1 cellular context compared by ENCODE assay signal in the genomic region with DNA sequence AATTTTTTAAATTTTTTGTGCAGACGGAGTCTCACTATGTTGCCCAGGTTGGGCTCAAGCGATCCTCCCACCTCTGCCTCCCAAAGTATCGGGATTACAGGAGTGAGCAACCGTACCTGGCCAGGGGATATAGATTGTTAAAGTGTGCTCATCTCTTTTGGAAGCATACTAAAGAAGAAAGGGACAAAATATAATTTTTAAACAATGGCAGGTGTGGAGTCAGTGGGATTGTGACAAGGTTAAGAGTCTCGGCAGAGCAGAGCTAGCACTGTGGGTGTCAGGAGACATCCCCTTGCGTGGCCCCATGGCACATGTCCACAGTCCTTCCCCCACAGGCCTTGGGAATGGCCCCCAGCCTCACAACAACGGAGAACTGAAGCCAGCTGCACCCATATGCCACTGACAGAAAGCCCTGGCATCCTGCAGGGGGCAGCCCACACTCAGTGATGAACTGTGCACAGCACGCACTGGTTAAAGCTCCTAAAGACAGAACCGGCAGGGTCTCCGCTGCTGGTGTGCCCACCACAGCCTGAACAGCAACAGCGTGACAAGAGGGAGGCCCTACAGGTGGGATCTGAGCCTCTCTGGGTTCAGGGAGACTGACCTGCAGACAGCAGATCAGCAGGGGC.
TF ChIP-seq lines count a peak whose summit lies in the region.

No MANE protein-coding gene starts in this region.

TF ChIP-seq in HCT116, 20 proteins besides CTCF, POLR2A, EP300 and RAD21 (continued from another document):
- TF ChIP-seq, protein P1, sequence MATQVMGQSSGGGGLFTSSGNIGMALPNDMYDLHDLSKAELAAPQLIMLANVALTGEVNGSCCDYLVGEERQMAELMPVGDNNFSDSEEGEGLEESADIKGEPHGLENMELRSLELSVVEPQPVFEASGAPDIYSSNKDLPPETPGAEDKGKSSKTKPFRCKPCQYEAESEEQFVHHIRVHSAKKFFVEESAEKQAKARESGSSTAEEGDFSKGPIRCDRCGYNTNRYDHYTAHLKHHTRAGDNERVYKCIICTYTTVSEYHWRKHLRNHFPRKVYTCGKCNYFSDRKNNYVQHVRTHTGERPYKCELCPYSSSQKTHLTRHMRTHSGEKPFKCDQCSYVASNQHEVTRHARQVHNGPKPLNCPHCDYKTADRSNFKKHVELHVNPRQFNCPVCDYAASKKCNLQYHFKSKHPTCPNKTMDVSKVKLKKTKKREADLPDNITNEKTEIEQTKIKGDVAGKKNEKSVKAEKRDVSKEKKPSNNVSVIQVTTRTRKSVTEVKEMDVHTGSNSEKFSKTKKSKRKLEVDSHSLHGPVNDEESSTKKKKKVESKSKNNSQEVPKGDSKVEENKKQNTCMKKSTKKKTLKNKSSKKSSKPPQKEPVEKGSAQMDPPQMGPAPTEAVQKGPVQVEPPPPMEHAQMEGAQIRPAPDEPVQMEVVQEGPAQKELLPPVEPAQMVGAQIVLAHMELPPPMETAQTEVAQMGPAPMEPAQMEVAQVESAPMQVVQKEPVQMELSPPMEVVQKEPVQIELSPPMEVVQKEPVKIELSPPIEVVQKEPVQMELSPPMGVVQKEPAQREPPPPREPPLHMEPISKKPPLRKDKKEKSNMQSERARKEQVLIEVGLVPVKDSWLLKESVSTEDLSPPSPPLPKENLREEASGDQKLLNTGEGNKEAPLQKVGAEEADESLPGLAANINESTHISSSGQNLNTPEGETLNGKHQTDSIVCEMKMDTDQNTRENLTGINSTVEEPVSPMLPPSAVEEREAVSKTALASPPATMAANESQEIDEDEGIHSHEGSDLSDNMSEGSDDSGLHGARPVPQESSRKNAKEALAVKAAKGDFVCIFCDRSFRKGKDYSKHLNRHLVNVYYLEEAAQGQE (IDR thresholded peaks at IDR 0.05; ENCODE audit: low read depth), result no peak
- TF ChIP-seq, protein P2, sequence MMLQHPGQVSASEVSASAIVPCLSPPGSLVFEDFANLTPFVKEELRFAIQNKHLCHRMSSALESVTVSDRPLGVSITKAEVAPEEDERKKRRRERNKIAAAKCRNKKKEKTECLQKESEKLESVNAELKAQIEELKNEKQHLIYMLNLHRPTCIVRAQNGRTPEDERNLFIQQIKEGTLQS (IDR thresholded peaks at IDR 0.05), result no peak
- no peak for TF ChIP-seq ZFX (IDR thresholded peaks at IDR 0.05)
- TF ChIP-seq FOSL1 (IDR thresholded peaks at IDR 0.05; ENCODE audit: low read depth), result no peak
- TF ChIP-seq SIN3A (IDR thresholded peaks at IDR 0.05; ENCODE audit: low read depth), result no peak
- no peak for TF ChIP-seq MAX (IDR thresholded peaks at IDR 0.05)
- no peak for TF ChIP-seq EZH2phosphoT487 (IDR thresholded peaks at IDR 0.05; ENCODE audit: borderline replicate concordance)
TF ChIP-seq in HCT116: peak in this region for 0.
